In the genomic region with DNA sequence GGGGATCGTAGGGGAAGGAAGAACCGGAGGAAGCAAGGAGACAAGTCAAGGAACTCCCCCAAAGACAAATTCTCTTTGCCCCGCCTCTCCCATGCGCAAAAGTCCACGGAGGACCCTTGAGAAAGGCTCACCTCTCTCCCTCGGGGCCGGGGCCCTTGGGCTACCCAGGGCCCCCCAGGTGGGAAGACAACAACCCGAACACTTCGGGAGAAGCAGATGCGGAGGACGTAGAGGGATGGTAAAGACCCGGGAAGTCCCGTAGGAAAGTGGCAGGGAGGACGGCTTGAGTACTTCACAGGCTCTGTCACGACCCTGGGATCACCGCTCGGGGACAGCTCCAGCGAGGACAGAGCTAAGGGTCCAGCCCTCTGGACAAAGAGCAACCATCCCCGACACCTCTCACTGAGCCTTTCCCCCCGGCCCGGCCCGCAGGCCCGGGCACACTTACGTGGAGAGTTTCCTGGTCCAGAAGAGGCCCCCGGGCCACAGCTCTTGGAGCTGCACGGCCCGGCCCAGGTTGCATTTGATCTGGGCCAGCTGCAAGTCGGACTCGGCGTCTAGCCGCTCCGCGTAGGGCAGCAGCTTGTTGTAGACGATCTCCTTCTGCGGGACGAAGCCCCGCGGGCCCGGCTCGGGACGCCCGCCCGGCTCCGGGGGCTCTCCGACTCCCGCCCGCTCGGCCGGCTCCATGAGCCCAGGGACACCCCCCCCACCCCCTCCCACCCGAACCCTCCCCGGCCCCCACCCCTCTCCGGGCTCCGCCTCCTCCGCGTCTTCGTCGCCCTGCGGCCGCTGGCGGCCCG, we compare ENCODE assay signal across 8 cellular contexts. TPM values are rescaled to one million over a fixed set of nuclear protein-coding genes. Genes with fewer than 3 reads are reported as not detected.
DNase-seq lines count a peak whose midpoint lies in the region; ATAC-seq and TF ChIP-seq lines count a peak whose summit lies in the region.

No MANE protein-coding gene starts in this region.

- H4K20me1 ChIP-seq in BLaER1 (peaks cover 51% of the 10 kb centered on the region), OCI-LY7 (ENCODE audit: insufficient read depth, low read length) (peaks cover 17% of the 10 kb centered on the region)

- H3K27me3 Mint-ChIP-seq in activated naive CD8-positive, alpha-beta T cell: no peaks in the 10 kb centered on the region
- no peaks in the 10 kb centered on the region for H3K27me3 Mint-ChIP-seq in osteocyte (ENCODE audit: unreplicated experiment)

- H3K4me2 ChIP-seq in BLaER1: peak overlapping the region; percentile 82
- H3K4me2 ChIP-seq in OCI-LY7 (ENCODE audit: low read length): peak overlapping the region; percentile 85

- H3K9me3 ChIP-seq in BLaER1 (no peaks in the 10 kb centered on the region), OCI-LY7 (ENCODE audit: low read length) (no peaks in the 10 kb centered on the region), cardiac muscle cell (ENCODE audit: low read depth) (no peaks in the 10 kb centered on the region)

- H3K9me2 ChIP-seq in OCI-LY7 (ENCODE audit: insufficient read depth, low read length): no peaks in the 10 kb centered on the region

- POLR2A ChIA-PET in OCI-LY7 (lab: Charles Lee): interaction anchor here (0.5 to 4.0 kb wide), 21 partner anchors 8 to 591 kb away, joined by 3 to 24 read pairs (median 5); a partner anchor contains a TSS

- peaks cover 32% of the 10 kb centered on the region for H3K4me1 ChIP-seq in BLaER1
- peaks cover 26% of the 10 kb centered on the region for H3K4me1 ChIP-seq in OCI-LY7 (ENCODE audit: insufficient read depth, low read length, poor library complexity, severe bottlenecking)
- peaks cover 9% of the 10 kb centered on the region for H3K4me1 ChIP-seq in cardiac muscle cell (ENCODE audit: low read depth)

- H3K4me3 ChIP-seq in BLaER1 (peak overlapping the region; percentile 82), OCI-LY7 (ENCODE audit: low read depth, low read length, poor library complexity, severe bottlenecking) (peak overlapping the region; percentile 96), cardiac muscle cell (peak overlapping the region; percentile 85)

- H3K4me3 Mint-ChIP-seq in activated naive CD8-positive, alpha-beta T cell: peak overlapping the region; percentile 99
- H3K4me3 Mint-ChIP-seq in osteocyte (ENCODE audit: unreplicated experiment): peak overlapping the region; percentile 87

- CTCF ChIA-PET in OCI-LY7 (lab: Charles Lee; ENCODE audit: unreplicated experiment): interaction anchor here (0.8 kb wide), 1 partner anchor 119 kb away, joined by 3 read pairs; no protein-coding TSS in a partner anchor

- TF ChIP-seq CTCF in OCI-LY7 (conservative IDR thresholded peaks at IDR 0.05; ENCODE audit: low read length) (no peak), cardiac muscle cell (IDR thresholded peaks at IDR 0.05; ENCODE audit: low read depth, low read length) (no peak), osteocyte (IDR thresholded peaks at IDR 0.05) (no peak)

- peak overlapping the region; percentile 91 for H3K27ac Mint-ChIP-seq in activated naive CD8-positive, alpha-beta T cell
- peak overlapping the region; percentile 92 for H3K27ac Mint-ChIP-seq in osteocyte (ENCODE audit: unreplicated experiment)

- H3K4me1 Mint-ChIP-seq in activated naive CD8-positive, alpha-beta T cell (ENCODE audit: low read depth): peaks cover 52% of the 10 kb centered on the region
- H3K4me1 Mint-ChIP-seq in osteocyte (ENCODE audit: unreplicated experiment): peaks cover 38% of the 10 kb centered on the region

- peaks cover 17% of the 10 kb centered on the region for H3K36me3 ChIP-seq in BLaER1
- peaks cover 13% of the 10 kb centered on the region; the same call in 1 of the 2 replicates for H3K36me3 ChIP-seq in OCI-LY7 (ENCODE audit: insufficient read depth, low read length)
- no peaks in the 10 kb centered on the region for H3K36me3 ChIP-seq in cardiac muscle cell

- H3K27me3 ChIP-seq in BLaER1 (no peaks in the 10 kb centered on the region), cardiac muscle cell (no peaks in the 10 kb centered on the region)

- no peak overlapping the region for H2AFZ ChIP-seq in OCI-LY7 (ENCODE audit: low read length)

- BruUV-seq in OCI-LY7 (replicated peaks; lab: Mats Ljungman, UMichigan): no TSS peak

- peak overlapping the region; percentile 95 for H3K9ac ChIP-seq in BLaER1

- H3K27ac ChIP-seq in BLaER1: peak overlapping the region; percentile 94
- H3K27ac ChIP-seq in OCI-LY7 (ENCODE audit: low read depth, low read length, poor library complexity, severe bottlenecking): peak overlapping the region; percentile 60
- H3K27ac ChIP-seq in cardiac muscle cell: peak overlapping the region; percentile 95

- DNase-seq in OCI-LY7 (ENCODE audit: low spot score) (peak; percentile 45), cardiac muscle cell (ENCODE audit: low read depth in 1 of 2, low spot score in 1 of 2) (peak; percentile 55 to 72), osteocyte (ENCODE audit: extremely low spot score, unreplicated experiment) (peak; percentile 84), dedifferentiated amniotic fluid mesenchymal stem cell (ENCODE audit: extremely low spot score) (no peak)

- H3K79me2 ChIP-seq in OCI-LY7 (ENCODE audit: insufficient read depth, low read depth, low read length): peaks cover 63% of the 10 kb centered on the region

- no peaks in the 10 kb centered on the region for H3K9me3 Mint-ChIP-seq in activated naive CD8-positive, alpha-beta T cell (ENCODE audit: low read depth)
- no peaks in the 10 kb centered on the region for H3K9me3 Mint-ChIP-seq in osteocyte (ENCODE audit: unreplicated experiment)

- intact Hi-C loops in OCI-LY7 (cut with micrococcal nuclease; ENCODE audit: unreplicated experiment): no loop called here

- ATAC-seq in GM18870 (IDR thresholded peaks at IDR 0.05; ENCODE audit: unreplicated experiment) (peak; percentile 24), HG03095 (IDR thresholded peaks at IDR 0.05; ENCODE audit: unreplicated experiment) (peak; percentile 22)

- H3K36me3 Mint-ChIP-seq in activated naive CD8-positive, alpha-beta T cell: peaks cover 8% of the 10 kb centered on the region
- H3K36me3 Mint-ChIP-seq in osteocyte (ENCODE audit: unreplicated experiment): peaks cover 14% of the 10 kb centered on the region

RNA-seq across cellular contexts. Expression of a gene that starts 0.5 kb away (rescaled TPM):
- total RNA-seq in OCI-LY7 (2014; rRNA removed; shearing (Covaris generic)): 38.0 and 38.8 TPM in 2 replicates
- total RNA-seq in OCI-LY7 (2022) (73.7 and 82.9 TPM in 2 replicates), cardiac muscle cell (22.6 and 27.6 TPM in 2 replicates), osteocyte (36.2 and 43.9 TPM in 2 replicates)
- polyA plus RNA-seq in cardiac muscle cell: 8.7 and 14.2 TPM in 2 replicates
